8 cellular contexts compared by ENCODE assay signal in genomic region chr3:127629462-127630403, GRCh38. TPM values are rescaled to one million over a fixed set of nuclear protein-coding genes. Genes with fewer than 3 reads are reported as not detected.
DNase-seq lines count a peak whose midpoint lies in the region; ATAC-seq, FAIRE-seq and TF ChIP-seq lines count a peak whose summit lies in the region.

No MANE protein-coding gene starts in this region.

- in situ Hi-C loops in K562 (cut with MboI): no loop called here

- peaks cover 4% of the 10 kb centered on the region for H3K9me1 ChIP-seq in K562 (ENCODE audit: control insufficient read depth, insufficient read depth, low read length)

- TF ChIP-seq POLR2A in K562 (conservative IDR thresholded peaks at IDR 0.05): no peak

- POLR2A ChIA-PET in K562 (lab: Yijun Ruan, JAX): interaction anchor here (0.5 kb wide), 1 partner anchor 225 kb away, joined by 3 read pairs; no protein-coding TSS in a partner anchor

- H4K20me1 ChIP-seq in K562 (replicated peaks; ENCODE audit: control insufficient read depth, insufficient read depth, low read length): peaks cover 4% of the 10 kb centered on the region; the same call in 1 of the 2 replicates

- CTCF ChIA-PET in K562 (lab: Yijun Ruan, JAX; ENCODE audit: low intra/inter-chr PET ratio): no interaction called here

- H3K79me2 ChIP-seq in K562 (ENCODE audit: control insufficient read depth, insufficient read depth, low read length): peaks cover 22% of the 10 kb centered on the region

- peak overlapping the region; percentile 80 for H2AFZ ChIP-seq in K562 (ENCODE audit: low read depth, low read length)

- peaks cover 14% of the 10 kb centered on the region in 2 experiments; a peak in 4 of 5 replicates for H3K4me1 ChIP-seq in K562 (replicated peaks in 1 of 2; ENCODE audit: control insufficient read depth in 2 of 2, insufficient read depth in 2 of 2, low read length in 2 of 2)
- peaks cover 8 to 13% of the 10 kb centered on the region in 2 donors for H3K4me1 ChIP-seq in left lung

- TF ChIP-seq CTCF in 22Rv1 (IDR thresholded peaks at IDR 0.05) (no peak), GM20000 (IDR thresholded peaks at IDR 0.05; ENCODE audit: extremely low read depth, missing control alignments) (no peak), K562 (IDR thresholded peaks at IDR 0.05 in 2 of 3, conservative IDR thresholded peaks at IDR 0.05 in 1 of 3; ENCODE audit: insufficient read depth in 2 of 3, low read depth in 1 of 3, low read length in 3 of 3) (no peak), left lung (IDR thresholded peaks at IDR 0.05) (no peak)

- WGBS in K562 (ENCODE audit: insufficient coverage, low coverage, missing lambda C conversion rate): 4% methylated on average over 35 of the region's 65 CpGs

- H3K9ac ChIP-seq in K562 (ENCODE audit: insufficient read depth in 1 of 2, low read depth in 2 of 2, low read length in 2 of 2): peak overlapping the region; percentile 60 to 96

- H3K9me3 ChIP-seq in K562 (replicated peaks; ENCODE audit: control insufficient read depth, insufficient read depth, low read depth, low read length): no peaks in the 10 kb centered on the region
- H3K9me3 ChIP-seq in left lung: no peaks in the 10 kb centered on the region

- no peak for TF ChIP-seq EP300 in K562 (IDR thresholded peaks at IDR 0.05; ENCODE audit: low read length)

- FAIRE-seq in K562 (lab: Jason Lieb, UNC): peak; percentile 73

- DNase-seq in GM20000 (ENCODE audit: low spot score) (peak; percentile 42), SIG-M5 treated with dmso at 0.1 percent for 504 hours (lab: John Stamatoyannopoulos, UW; ENCODE audit: unreplicated experiment) (peak; percentile 63), K562 (ENCODE audit: extremely low read depth in 1 of 4, low spot score in 3 of 4) (peak in 2 of 4 experiments; percentile 15 to 26), left lung (peak in 1 of 2 donors; percentile 74), NCI-H2107 treated with DMSO at 0.1 percent for 48 hours (lab: John Stamatoyannopoulos, UW; ENCODE audit: unreplicated experiment) (no peak)
- DNase-seq in stimulated activated CD8-positive, alpha-beta memory T cell treated with anti-CD3 and anti-CD28 coated beads, Interleukin-15, amount 100 ng/mL, for 4 hours (ENCODE audit: low read depth in 2 of 2): peak; percentile 51 to 61

- TF ChIP-seq RAD21 in K562 (CRISPR knock-in tag; conservative IDR thresholded peaks at IDR 0.05 in 1 of 2, IDR thresholded peaks at IDR 0.05 in 1 of 2): no peak

- BruUV-seq in K562 (replicated peaks; lab: Mats Ljungman, UMichigan): no TSS peak

- H3K27ac ChIP-seq in 22Rv1: peak overlapping the region; percentile 64
- H3K27ac ChIP-seq in K562 (ENCODE audit: extremely low read depth, low read depth, low read length): peak overlapping the region; percentile 30; the same call in 1 of the 3 replicates
- no peak overlapping the region for H3K27ac ChIP-seq in left lung

- peak overlapping the region; percentile 87 for H3K4me2 ChIP-seq in K562 (ENCODE audit: insufficient read depth, low read length)

- H3K27me3 ChIP-seq in K562 (ENCODE audit: control insufficient read depth in 2 of 2, insufficient read depth in 2 of 2, low read length in 2 of 2) (no peaks in the 10 kb centered on the region), left lung (peaks cover 4 to 46% of the 10 kb centered on the region in 2 donors)

- peak; percentile 30 for ATAC-seq in K562
- peak; percentile 24 for ATAC-seq in left lung
- no peak for ATAC-seq in HG03039 (IDR thresholded peaks at IDR 0.05; ENCODE audit: unreplicated experiment)

- H3K4me3 ChIP-seq in K562: peak overlapping the region; percentile 55
- peak overlapping the region; percentile 31 to 40 for H3K4me3 ChIP-seq in left lung

- H3K36me3 ChIP-seq in K562 (ENCODE audit: control insufficient read depth, insufficient read depth, low read length) (no peaks in the 10 kb centered on the region), left lung (no peaks in the 10 kb centered on the region)

- intact Hi-C loops in K562 (cut with micrococcal nuclease) (no loop called here), left lung (cut with DNase I) (no loop called here)

RNA-seq across cellular contexts. Expression of gene PODXL2, which starts 0.7 kb away (rescaled TPM):
- total RNA-seq in K562 (2011; cell fraction: chromatin; rRNA removed; ENCODE audit: low replicate concordance): 17.2 and 34.9 TPM in 2 replicates
- total RNA-seq in K562 (2011; cell fraction: nucleolus; rRNA removed): 47.0 and 49.4 TPM in 2 replicates
- 23.7 and 31.7 TPM in 2 replicates for total RNA-seq in K562 (2011; cell fraction: nucleoplasm; rRNA removed)
- total RNA-seq in K562 (2014; rRNA removed) (52.5 and 59.1 TPM in 2 replicates), K562 (2014; rRNA removed; fragmentation: Illumina TruSeq; extraction: Trizol) (16.1 TPM in 2 replicates), K562 (2015; rRNA removed; fragmentation: Illumina TruSeq; extraction: Trizol) (21.9 and 22.3 TPM in 2 replicates), K562 (2021) (39.6 and 42.4 TPM in 2 replicates), left lung (10 to 100 TPM in 1 of 2 donors, 1 to 10 TPM in 1; 2.9 to 12.3 TPM)
- polyA plus RNA-seq in K562 (2011; rRNA removed) (19.2 and 20.3 TPM in 2 replicates), K562 (2014; fragmentation: Illumina TruSeq; extraction: Trizol) (22.1 and 27.7 TPM in 2 replicates), K562 (2014; fragmentation: Nextera tagmentation; extraction: Ambion mirVana) (under 1 TPM; 0.03 to 0.07 TPM), K562 (2014; rRNA removed) (49.0 and 50.3 TPM in 2 replicates)
- polyA plus RNA-seq in K562 (2011; cell fraction: cytosol; rRNA removed): 19.5 and 45.6 TPM in 2 replicates
- 22.1 and 37.7 TPM in 2 replicates for polyA plus RNA-seq in K562 (2011; cell fraction: nucleus; rRNA removed)
- polyA plus RNA-seq in K562 (2012): 18.9 and 20.5 TPM in 2 replicates
- 12.9 and 14.7 TPM in 2 replicates for polyA minus RNA-seq in K562 (2011; rRNA and poly(A)+ RNA removed)
- polyA minus RNA-seq in K562 (2011; cell fraction: cytosol; rRNA and poly(A)+ RNA removed): 16.8 and 18.6 TPM in 2 replicates
- 9.6 and 11.8 TPM in 2 replicates for polyA minus RNA-seq in K562 (2011; cell fraction: nucleus; rRNA and poly(A)+ RNA removed)

RNA-seq across cellular contexts. Expression of gene MCM2, which starts 31.5 kb away (rescaled TPM):
- 47.8 and 103 TPM in 2 replicates for total RNA-seq in K562 (2011; cell fraction: chromatin; rRNA removed; ENCODE audit: low replicate concordance)
- 73.3 and 75.2 TPM in 2 replicates for total RNA-seq in K562 (2011; cell fraction: nucleolus; rRNA removed)
- 58.3 and 58.7 TPM in 2 replicates for total RNA-seq in K562 (2011; cell fraction: nucleoplasm; rRNA removed)
- total RNA-seq in K562 (2014; rRNA removed): 114 and 127 TPM in 2 replicates
- total RNA-seq in K562 (2014; rRNA removed; fragmentation: Illumina TruSeq; extraction: Trizol): 42.8 and 53.3 TPM in 2 replicates
- 74.8 and 78.4 TPM in 2 replicates for total RNA-seq in K562 (2015; rRNA removed; fragmentation: Illumina TruSeq; extraction: Trizol)
- 132 and 139 TPM in 2 replicates for total RNA-seq in K562 (2021)
- 85.3 and 107 TPM in 2 replicates for polyA plus RNA-seq in K562 (2011; rRNA removed)
- 111 and 139 TPM in 2 replicates for polyA plus RNA-seq in K562 (2011; cell fraction: cytosol; rRNA removed)
- 97.8 and 104 TPM in 2 replicates for polyA plus RNA-seq in K562 (2011; cell fraction: nucleus; rRNA removed)
- polyA plus RNA-seq in K562 (2012): 69.7 and 85.9 TPM in 2 replicates
- polyA plus RNA-seq in K562 (2014; fragmentation: Illumina TruSeq; extraction: Trizol): 67.5 and 83.1 TPM in 2 replicates
- polyA plus RNA-seq in K562 (2014; fragmentation: Nextera tagmentation; extraction: Ambion mirVana): 1 to 10 TPM; 5.8 to 5.9 TPM
- polyA plus RNA-seq in K562 (2014; rRNA removed): 76.5 and 83.7 TPM in 2 replicates
- polyA minus RNA-seq in K562 (2011; rRNA and poly(A)+ RNA removed): 93.0 and 140 TPM in 2 replicates
- 127 and 131 TPM in 2 replicates for polyA minus RNA-seq in K562 (2011; cell fraction: cytosol; rRNA and poly(A)+ RNA removed)
- 35.5 and 49.1 TPM in 2 replicates for polyA minus RNA-seq in K562 (2011; cell fraction: nucleus; rRNA and poly(A)+ RNA removed)
- 10 to 100 TPM; 17.0 to 37.8 TPM for total RNA-seq in left lung

RNA-seq across cellular contexts. Expression of gene TPRA1, which starts 39.2 kb away (rescaled TPM):
- 9.3 and 35.1 TPM in 2 replicates for total RNA-seq in K562 (2011; cell fraction: chromatin; rRNA removed; ENCODE audit: low replicate concordance)
- 40.4 and 44.2 TPM in 2 replicates for total RNA-seq in K562 (2011; cell fraction: nucleolus; rRNA removed)
- 25.4 and 30.3 TPM in 2 replicates for total RNA-seq in K562 (2011; cell fraction: nucleoplasm; rRNA removed)
- total RNA-seq in K562 (2014; rRNA removed): 18.6 and 23.2 TPM in 2 replicates
- 3.7 and 7.3 TPM in 2 replicates for total RNA-seq in K562 (2014; rRNA removed; fragmentation: Illumina TruSeq; extraction: Trizol)
- 9.2 and 10.3 TPM in 2 replicates for total RNA-seq in K562 (2015; rRNA removed; fragmentation: Illumina TruSeq; extraction: Trizol)
- total RNA-seq in K562 (2021): 19.4 and 21.5 TPM in 2 replicates
- polyA plus RNA-seq in K562 (2011; rRNA removed): 13.9 and 18.2 TPM in 2 replicates
- polyA plus RNA-seq in K562 (2011; cell fraction: cytosol; rRNA removed): 26.2 and 45.0 TPM in 2 replicates
- polyA plus RNA-seq in K562 (2011; cell fraction: nucleus; rRNA removed): 43.6 and 57.3 TPM in 2 replicates
- 14.2 and 17.5 TPM in 2 replicates for polyA plus RNA-seq in K562 (2012)
- 11.1 and 13.2 TPM in 2 replicates for polyA plus RNA-seq in K562 (2014; fragmentation: Illumina TruSeq; extraction: Trizol)
- polyA plus RNA-seq in K562 (2014; fragmentation: Nextera tagmentation; extraction: Ambion mirVana): 1 to 10 TPM in 1 of 2 experiments, under 1 TPM in 1; 0.66 to 1.4 TPM
- polyA plus RNA-seq in K562 (2014; rRNA removed): 16.7 and 19.5 TPM in 2 replicates
- polyA minus RNA-seq in K562 (2011; rRNA and poly(A)+ RNA removed): 7.6 and 11.4 TPM in 2 replicates
- polyA minus RNA-seq in K562 (2011; cell fraction: cytosol; rRNA and poly(A)+ RNA removed): 9.7 and 14.2 TPM in 2 replicates
- 9.0 and 15.6 TPM in 2 replicates for polyA minus RNA-seq in K562 (2011; cell fraction: nucleus; rRNA and poly(A)+ RNA removed)
- 10 to 100 TPM; 40.3 to 40.5 TPM for total RNA-seq in left lung

RNA-seq across cellular contexts. Expression of gene ABTB1, which starts 43.0 kb away (rescaled TPM):
- 7.7 and 16.8 TPM in 2 replicates for total RNA-seq in K562 (2011; cell fraction: chromatin; rRNA removed; ENCODE audit: low replicate concordance)
- total RNA-seq in K562 (2011; cell fraction: nucleolus; rRNA removed): 13.7 and 16.5 TPM in 2 replicates
- total RNA-seq in K562 (2011; cell fraction: nucleoplasm; rRNA removed): 6.9 and 9.3 TPM in 2 replicates
- total RNA-seq in K562 (2014; rRNA removed) (0.68 and 1.0 TPM in 2 replicates), K562 (2014; rRNA removed; fragmentation: Illumina TruSeq; extraction: Trizol) (0.25 and 0.26 TPM in 2 replicates), K562 (2015; rRNA removed; fragmentation: Illumina TruSeq; extraction: Trizol) (0.29 and 0.30 TPM in 2 replicates), K562 (2021) (1.6 and 1.9 TPM in 2 replicates), left lung (10 to 100 TPM; 31.6 to 56.1 TPM)
- polyA plus RNA-seq in K562 (2011; rRNA removed) (1.2 and 1.7 TPM in 2 replicates), K562 (2014; fragmentation: Illumina TruSeq; extraction: Trizol) (0.42 and 1.1 TPM in 2 replicates), K562 (2014; fragmentation: Nextera tagmentation; extraction: Ambion mirVana) (under 1 TPM in 1 of 2 experiments, not detected in 1; 0.04 TPM), K562 (2014; rRNA removed) (1.4 and 2.3 TPM in 2 replicates)
- polyA plus RNA-seq in K562 (2011; cell fraction: cytosol; rRNA removed): 1.3 and 2.5 TPM in 2 replicates
- 14.3 and 22.2 TPM in 2 replicates for polyA plus RNA-seq in K562 (2011; cell fraction: nucleus; rRNA removed)
- 1.7 and 6.1 TPM in 2 replicates for polyA plus RNA-seq in K562 (2012)
- polyA minus RNA-seq in K562 (2011; rRNA and poly(A)+ RNA removed): 0.60 and 0.95 TPM in 2 replicates
- 1.0 and 2.4 TPM in 2 replicates for polyA minus RNA-seq in K562 (2011; cell fraction: cytosol; rRNA and poly(A)+ RNA removed)
- 4.1 and 5.9 TPM in 2 replicates for polyA minus RNA-seq in K562 (2011; cell fraction: nucleus; rRNA and poly(A)+ RNA removed)

Comparison
In these comparisons a context has a peak if more than half of its experiments do, and no peak if none do; other contexts are left out.
1. H3K27ac ChIP-seq: peak in 22Rv1 (single experiment) and K562 (single experiment); none in left lung (0 of 2).